9 cellular contexts compared by ENCODE assay signal in the genomic region with DNA sequence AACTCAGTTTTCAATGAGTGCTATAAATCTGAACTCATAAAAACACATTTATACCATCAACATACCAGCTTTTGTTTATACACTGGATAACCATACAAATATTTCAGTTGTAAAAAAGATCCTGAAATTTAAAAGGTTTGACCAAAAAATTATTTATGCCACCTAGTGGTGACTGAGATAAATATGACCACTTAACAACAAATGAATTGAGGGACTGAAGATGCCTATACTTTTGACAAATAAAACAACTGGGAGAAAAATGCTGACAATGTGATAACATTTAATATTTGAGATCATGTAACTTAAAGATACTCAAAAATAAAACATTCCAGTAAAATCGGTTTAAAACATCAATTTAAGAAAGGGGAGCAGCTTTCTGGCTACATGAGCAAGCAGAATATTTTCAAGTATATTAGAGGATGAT. TPM values are rescaled to one million over a fixed set of nuclear protein-coding genes. Genes with fewer than 3 reads are reported as not detected.
DNase-seq lines count a peak whose midpoint lies in the region; ATAC-seq and TF ChIP-seq lines count a peak whose summit lies in the region.
"Had no signal": no experiment of that assay in that cellular context is flagged by ENCODE, and none has a peak within 500 bp of the region (broad histone marks: within the 10 kb centered on the region; RNA-seq: fewer than 3 reads in every experiment).

No MANE protein-coding gene starts in this region.

- POLR2A ChIA-PET in AG04450 (lab: Yijun Ruan, JAX), result no interaction called here

- no peak for ATAC-seq in RWPE2 (ENCODE audit: low read depth)

- CTCF ChIA-PET in AG04450 (lab: Charles Lee), result interaction anchor here (0.6 to 1.6 kb wide), 16 partner anchors 11 to 420 kb away, joined by 3 to 57 read pairs (median 4); a partner anchor contains a TSS

- no peak overlapping the region for H3K4me3 ChIP-seq in AG04450 (ENCODE audit: low read depth, low read length)
- H3K4me3 ChIP-seq in RWPE2 (ENCODE audit: severe bottlenecking), result no peak overlapping the region
- H3K4me3 ChIP-seq in skeletal muscle cell (ENCODE audit: low read depth, low read length), result no peak overlapping the region
- H3K4me3 ChIP-seq: HAP-1 had no signal

- H3K27me3 ChIP-seq in AG04450 (ENCODE audit: control insufficient read depth, insufficient read depth, low read length) (no peaks in the 10 kb centered on the region), RWPE2 (ENCODE audit: insufficient read depth, poor library complexity, severe bottlenecking) (no peaks in the 10 kb centered on the region)

- TF ChIP-seq CTCF in AG04450 (IDR thresholded peaks at IDR 0.05; ENCODE audit: low read depth, low read length) (peak; percentile 53), GM12874 (IDR thresholded peaks at IDR 0.05; ENCODE audit: insufficient read depth, low read depth, low read length) (peak; percentile 15; the same call in 1 of the 2 replicates), RWPE2 (IDR thresholded peaks at IDR 0.05; ENCODE audit: poor library complexity, severe bottlenecking) (peak; percentile 79)

- peaks cover 62% of the 10 kb centered on the region for H3K36me3 ChIP-seq in RWPE2 (ENCODE audit: low read depth)

- DNase-seq in AG04450 (ENCODE audit: low read depth, low spot score) (peak; percentile 6), RWPE2 (ENCODE audit: low spot score) (no peak), fibroblast of peridontal ligament (ENCODE audit: extremely low read depth) (peak; percentile 68), skeletal muscle cell (ENCODE audit: low read depth) (peak; percentile 1), HuH-7 (ENCODE audit: low spot score) (no peak)
- DNase-seq in activated T-cell treated with anti-CD3 and anti-CD28 coated beads, Interleukin-2, amount 50 U/mL, for 1 hour, result no peak
- no peak for DNase-seq in activated CD8-positive, alpha-beta memory T cell treated with anti-CD3 and anti-CD28 coated beads, Interleukin-2, amount 50 U/mL, for 4 hours

- no peaks in the 10 kb centered on the region for H3K9me3 ChIP-seq in AG04450 (ENCODE audit: control insufficient read depth, insufficient read depth, low read length)
- no peaks in the 10 kb centered on the region for H3K9me3 ChIP-seq in RWPE2 (ENCODE audit: severe bottlenecking)
- H3K9me3 ChIP-seq: HAP-1 had no signal

- H3K4me1 ChIP-seq in RWPE2 (ENCODE audit: insufficient read depth, poor library complexity, severe bottlenecking), result no peaks in the 10 kb centered on the region
- H3K4me1 ChIP-seq: HAP-1 had no signal

- H3K27ac ChIP-seq in AG04450 (ENCODE audit: low read depth, low read length) (no peak overlapping the region), RWPE2 (ENCODE audit: poor library complexity, severe bottlenecking) (no peak overlapping the region)

RNA-seq across cellular contexts. Expression of a gene that starts 30.4 kb away (rescaled TPM):
- polyA plus RNA-seq in AG04450 (2011; rRNA removed), result 44.5 and 60.7 TPM in 2 replicates
- polyA minus RNA-seq in AG04450 (2011; rRNA and poly(A)+ RNA removed), result 33.4 and 47.0 TPM in 2 replicates

RNA-seq across cellular contexts. Expression of a gene that starts 30.5 kb away (rescaled TPM):
- polyA plus RNA-seq in AG04450 (2011; rRNA removed), result 40.5 and 53.6 TPM in 2 replicates
- polyA minus RNA-seq in AG04450 (2011; rRNA and poly(A)+ RNA removed), result 28.7 and 34.8 TPM in 2 replicates

RNA-seq across cellular contexts. Expression of a gene that starts 32.1 kb away (rescaled TPM):
- not detected in 2 replicates for polyA plus RNA-seq in AG04450 (2011; rRNA removed)
- polyA minus RNA-seq in AG04450 (2011; rRNA and poly(A)+ RNA removed), result not detected in 2 replicates

Comparison
In these comparisons a context has a peak if more than half of its experiments do, and no peak if none do; other contexts are left out.
1. DNase-seq: peak in AG04450 (single experiment), fibroblast of peridontal ligament (single experiment) and skeletal muscle cell (single experiment); none in RWPE2 (single experiment), activated T-cell treated with anti-CD3 and anti-CD28 coated beads, Interleukin-2, amount 50 U/mL, for 1 hour (single experiment), HuH-7 (single experiment) and activated CD8-positive, alpha-beta memory T cell treated with anti-CD3 and anti-CD28 coated beads, Interleukin-2, amount 50 U/mL, for 4 hours (single experiment).
2. CTCF ChIP-seq: peak in every context shown above with its lines; median percentile 79 in RWPE2; 53 in AG04450; 15 in GM12874.